ENCODE assay signal across 20 cellular contexts in genomic region chr4:150106886-150107285, GRCh38. TPM values are rescaled to one million over a fixed set of nuclear protein-coding genes. Genes with fewer than 3 reads are reported as not detected.
DNase-seq lines count a peak whose midpoint lies in the region; ATAC-seq and TF ChIP-seq lines count a peak whose summit lies in the region.
"Had no signal": no experiment of that assay in that cellular context is flagged by ENCODE, and none has a peak within 500 bp of the region (broad histone marks: within the 10 kb centered on the region; RNA-seq: fewer than 3 reads in every experiment).

No MANE protein-coding gene starts in this region.

- H3K27me3 Mint-ChIP-seq in HFFc6 (ENCODE audit: insufficient read depth) (no peaks in the 10 kb centered on the region; the same call in none of the 2 replicates), natural killer cell (ENCODE audit: low read depth in 2 of 2) (peaks cover 0 to 4% of the 10 kb centered on the region in 2 donors)

- TF ChIP-seq CTCF in HFFc6 (IDR thresholded peaks at IDR 0.05) (no peak), natural killer cell (IDR thresholded peaks at IDR 0.05) (no peak)

- intact Hi-C loops in natural killer cell (cut with micrococcal nuclease), result no loop called here

- H3K4me1 Mint-ChIP-seq in HFFc6 (ENCODE audit: low read depth) (peaks cover 71% of the 10 kb centered on the region), natural killer cell (no peaks in the 10 kb centered on the region)
- H3K4me1 Mint-ChIP-seq: CD8-positive, alpha-beta memory T cell had no signal

- no peaks in the 10 kb centered on the region for H3K9me3 Mint-ChIP-seq in HFFc6
- H3K9me3 Mint-ChIP-seq in natural killer cell, result peaks cover 3% of the 10 kb centered on the region in 2 donors

- H3K36me3 Mint-ChIP-seq in HFFc6 (ENCODE audit: low read depth) (peaks cover 71% of the 10 kb centered on the region), natural killer cell (no peaks in the 10 kb centered on the region)

- ATAC-seq in natural killer cell, result no peak
- no peak for ATAC-seq in GM18858 (IDR thresholded peaks at IDR 0.05; ENCODE audit: unreplicated experiment)
- ATAC-seq: HepG2 had no signal

- H3K27ac Mint-ChIP-seq in HFFc6 (peak overlapping the region; percentile 34), natural killer cell (no peak overlapping the region)
- H3K27ac Mint-ChIP-seq: CD8-positive, alpha-beta memory T cell had no signal

- H3K4me3 Mint-ChIP-seq in HFFc6 (no peak overlapping the region; the same call in 1 of the 2 replicates), natural killer cell (no peak overlapping the region)
- H3K4me3 Mint-ChIP-seq: CD8-positive, alpha-beta memory T cell had no signal

- DNase-seq in HFFc6 (no peak), RPMI7951 (ENCODE audit: low read depth) (peak; percentile 64), kidney glomerular epithelial cell (lab: John Stamatoyannopoulos, UW) (peak; percentile 8), natural killer cell (no peak), Ammon's horn (ENCODE audit: low spot score) (no peak), NCI-H1417 treated with DMSO at 0.1 percent for 48 hours (lab: John Stamatoyannopoulos, UW) (no peak)
- DNase-seq: CD8-positive, alpha-beta memory T cell; DND-41; GF-D8; GM23248; KG1; NCI-H1105; NCI-H1694 treated with DMSO at 0.1 percent for 48 hours; NCI-H69; NK-92 treated with Interleukin-12 subunit alpha and Interleukin-12 subunit beta, amount 100 ng/mL, for 24 hours; RPMI8226; SIG-M5 had no signal

RNA-seq across cellular contexts. Expression of gene DCLK2, which starts 28.6 kb away (rescaled TPM):
- 10 to 100 TPM; 36.7 to 53.7 (median 38.4) TPM for total RNA-seq in HFFc6 (2021; fragmentation: NEBNext Ultra II Directional; extraction: Animal tissue kit (Norgen Biotek cat#: 25700))
- 1.7 and 4.1 TPM in 2 replicates for total RNA-seq in RPMI7951 (2014; rRNA removed; shearing (Covaris generic))
- total RNA-seq in natural killer cell, result under 1 TPM in 1 of 3 donors, not detected in 2; 0.31 TPM
- total RNA-seq: CD8-positive, alpha-beta memory T cell; HepG2; OCI-LY7 had no signal

Comparison
In these comparisons a context has a peak if more than half of its experiments do, and no peak if none do; other contexts are left out.
1. DNase-seq: peak in RPMI7951 (single experiment) and kidney glomerular epithelial cell (single experiment); none in HFFc6 (single experiment), natural killer cell (single experiment), Ammon's horn (single experiment) and NCI-H1417 treated with DMSO at 0.1 percent for 48 hours (single experiment).